In the genomic region with DNA sequence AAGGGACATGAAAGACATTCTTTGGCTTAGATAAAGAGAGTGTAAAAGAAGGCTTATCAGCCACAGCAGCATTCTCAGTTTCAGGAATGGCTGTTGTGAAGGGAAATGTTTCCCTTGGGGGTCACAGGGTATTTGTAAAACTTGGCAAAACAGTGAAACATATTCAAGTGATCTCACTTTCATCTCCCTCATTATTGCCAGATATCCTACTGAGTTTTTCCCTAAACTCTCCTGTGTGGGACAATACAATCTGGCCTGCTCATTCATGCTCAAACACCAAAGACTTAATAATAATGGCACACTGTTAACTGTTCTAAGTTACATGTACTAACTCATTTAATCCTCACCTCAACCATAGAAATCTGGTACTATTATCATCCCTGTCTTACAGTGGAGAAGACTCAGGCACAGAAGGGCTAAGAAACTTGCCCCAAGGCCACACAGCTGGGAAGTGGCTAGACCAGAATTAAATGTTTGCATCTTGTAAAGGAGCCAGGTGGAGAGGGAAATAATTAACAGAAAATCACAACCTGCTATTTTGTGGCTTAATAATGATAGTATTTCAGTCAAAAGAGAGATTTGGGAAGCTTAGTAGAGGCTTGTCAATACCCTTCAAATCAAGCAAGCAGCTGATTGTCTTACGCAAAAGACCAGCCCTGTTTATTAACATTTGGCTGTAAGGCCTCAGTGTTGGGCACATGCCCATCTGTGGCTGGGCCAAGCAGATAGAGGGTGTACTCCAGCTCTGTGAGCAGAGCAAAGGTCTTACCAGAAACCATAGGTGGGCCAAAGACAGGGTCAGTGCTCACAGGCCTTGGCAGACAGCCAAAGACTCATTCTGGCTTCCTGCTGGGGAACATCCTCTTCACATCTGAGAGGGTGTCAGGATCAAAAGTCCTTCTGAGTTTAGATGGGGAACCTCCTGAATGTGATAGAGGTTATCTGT, we compare ENCODE assay signal across 17 cellular contexts. TPM values are rescaled to one million over a fixed set of nuclear protein-coding genes. Genes with fewer than 3 reads are reported as not detected.
DNase-seq lines count a peak whose midpoint lies in the region; ATAC-seq and TF ChIP-seq lines count a peak whose summit lies in the region.
"Had no signal": no experiment of that assay in that cellular context is flagged by ENCODE, and none has a peak within 500 bp of the region (broad histone marks: within the 10 kb centered on the region; RNA-seq: fewer than 3 reads in every experiment).

No MANE protein-coding gene starts in this region.

- H3K4me3 ChIP-seq in WERI-Rb-1 (ENCODE audit: low read depth, low read length) (no peak overlapping the region), right cardiac atrium (ENCODE audit: low read length) (no peak overlapping the region), stomach (no peak overlapping the region)
- H3K4me3 ChIP-seq: thoracic aorta had no signal

- no peak for TF ChIP-seq CTCF in WERI-Rb-1 (IDR thresholded peaks at IDR 0.05; ENCODE audit: low read depth, low read length)
- TF ChIP-seq CTCF in stomach (IDR thresholded peaks at IDR 0.05): no peak

- peak; percentile 87 to 89 for ATAC-seq in right cardiac atrium
- no peak for ATAC-seq in GM21528 (IDR thresholded peaks at IDR 0.05; ENCODE audit: low FRiP score, unreplicated experiment)
- no peak for ATAC-seq in HG02610 (IDR thresholded peaks at IDR 0.05; ENCODE audit: unreplicated experiment)

- H3K27ac ChIP-seq in WERI-Rb-1 (peak overlapping the region; percentile 72), right cardiac atrium (ENCODE audit: low read length) (peak overlapping the region; percentile 27), stomach (no peak overlapping the region)
- H3K27ac ChIP-seq: thoracic aorta had no signal

- DNase-seq in NCI-H1417 (lab: John Stamatoyannopoulos, UW) (peak in 2 of 3 experiments; percentile 41 to 77), NCI-H1417 treated with DMSO at 0.1 percent for 48 hours (lab: John Stamatoyannopoulos, UW) (no peak), WERI-Rb-1 (peak; percentile 16), right cardiac atrium (peak; percentile 47 to 77 (median 68)), stomach (peak; percentile 49)
- DNase-seq in effector CD8-positive, alpha-beta T cell (lab: John Stamatoyannopoulos, UW): no peak
- DNase-seq: 8988T; activated CD8-positive, alpha-beta memory T cell treated with anti-CD3 and anti-CD28 coated beads for 24 hours; activated naive CD8-positive, alpha-beta T cell treated with anti-CD3 and anti-CD28 coated beads for 36 hours; EL; NCI-H226; SW 1271 had no signal

- 43% methylated on average over 1 of the region's 1 CpG for WGBS in right cardiac atrium
- 37 to 48% (median 40%) methylated on average over 1 of the region's 1 CpG; no CpG with 5 or more reads in 1 of the 5 donors for WGBS in stomach, 5 donors

- intact Hi-C loops in right cardiac atrium (cut with DNase I) (loop anchor here in 1 of 4 donors (10.0 kb wide), 1 partner anchor 1216 kb away; no protein-coding TSS in a partner anchor), stomach (cut with DNase I; ENCODE audit: low total_unique reads) (loop anchor here (10.0 kb wide), 1 partner anchor 1216 kb away; no protein-coding TSS in a partner anchor)

- peaks cover 2% of the 10 kb centered on the region for H3K4me1 ChIP-seq in right cardiac atrium (ENCODE audit: control insufficient read depth, insufficient read depth, low read length)
- peaks cover 0 to 3% (median 0%) of the 10 kb centered on the region in 4 donors for H3K4me1 ChIP-seq in stomach

- no peak for TF ChIP-seq EP300 in stomach (IDR thresholded peaks at IDR 0.05)

- H3K9me3 ChIP-seq in WERI-Rb-1 (ENCODE audit: severe bottlenecking) (no peaks in the 10 kb centered on the region), right cardiac atrium (ENCODE audit: control insufficient read depth, low read length) (no peaks in the 10 kb centered on the region), stomach (no peaks in the 10 kb centered on the region)
- H3K9me3 ChIP-seq: thoracic aorta had no signal

- TF ChIP-seq POLR2A in stomach (IDR thresholded peaks at IDR 0.05): no peak

- H3K27me3 ChIP-seq in WERI-Rb-1 (ENCODE audit: insufficient read depth, low read depth, severe bottlenecking): no peaks in the 10 kb centered on the region
- no peaks in the 10 kb centered on the region for H3K27me3 ChIP-seq in right cardiac atrium (ENCODE audit: control insufficient read depth, insufficient read depth)
- H3K27me3 ChIP-seq in stomach: peaks cover 0 to 10% (median 0%) of the 10 kb centered on the region in 3 donors

- H3K36me3 ChIP-seq in WERI-Rb-1 (no peaks in the 10 kb centered on the region), stomach (no peaks in the 10 kb centered on the region)
- H3K36me3 ChIP-seq: thoracic aorta had no signal

RNA-seq across cellular contexts. Expression of a gene that starts 17.3 kb away (rescaled TPM):
- total RNA-seq in right cardiac atrium (100 to 1,000 TPM; 422 to 570 (median 436) TPM), stomach (100 to 1,000 TPM in 1 of 5 donors, 10 to 100 TPM in 3, 1 to 10 TPM in 1; 1.0 to 126 (median 16.9) TPM)
- polyA plus RNA-seq in right cardiac atrium (714 TPM), stomach (1 to 10 TPM in 1 of 3 donors, not detected in 2; 2.2 TPM)
- total RNA-seq: activated naive CD8-positive, alpha-beta T cell treated with anti-CD3 and anti-CD28 coated beads for 36 hours; osteocyte had no signal
- polyA plus RNA-seq: IgD-negative memory B cell had no signal

Comparison
In these comparisons a context has a peak if more than half of its experiments do, and no peak if none do; other contexts are left out.
1. DNase-seq: peak in NCI-H1417 (2 of 3), WERI-Rb-1 (single experiment), right cardiac atrium (3 of 3) and stomach (single experiment); none in NCI-H1417 treated with DMSO at 0.1 percent for 48 hours (single experiment) and effector CD8-positive, alpha-beta T cell (single experiment).
2. H3K27ac ChIP-seq: peak in WERI-Rb-1 (single experiment) and right cardiac atrium (single experiment); none in stomach (0 of 5).
3. ATAC-seq: peak in right cardiac atrium (2 of 2); none in GM21528 (single experiment) and HG02610 (single experiment).